10 cellular contexts compared by ENCODE assay signal in the genomic region with DNA sequence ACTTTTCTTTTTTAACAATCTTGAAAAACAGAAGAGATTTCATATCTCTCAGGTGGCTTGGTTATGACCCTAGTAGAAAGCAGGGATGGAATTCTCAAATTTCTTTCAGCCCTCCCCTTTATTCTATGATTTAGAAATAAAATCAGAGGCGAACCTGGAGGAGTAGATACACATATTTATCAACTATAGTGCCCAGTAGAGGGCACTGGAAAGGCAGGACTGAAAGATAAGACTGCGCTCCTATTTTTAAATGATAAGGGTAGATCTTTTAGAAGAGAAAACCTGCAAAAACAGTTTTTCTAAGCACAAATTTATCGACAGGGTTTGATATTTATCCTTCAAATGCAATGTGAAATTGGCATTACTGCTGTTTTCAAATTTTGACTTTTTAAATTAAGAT.
DNase-seq lines count a peak whose midpoint lies in the region; ATAC-seq and TF ChIP-seq lines count a peak whose summit lies in the region.
"Had no signal": no experiment of that assay in that cellular context is flagged by ENCODE, and none has a peak within 500 bp of the region (broad histone marks: within the 10 kb centered on the region; RNA-seq: fewer than 3 reads in every experiment).

No MANE protein-coding gene starts in this region.

- H3K9me3 ChIP-seq in body of pancreas, result no peaks in the 10 kb centered on the region
- H3K9me3 ChIP-seq: HAP-1 had no signal

- no peaks in the 10 kb centered on the region for H3K36me3 Mint-ChIP-seq in activated naive CD4-positive, alpha-beta T cell treated with anti-CD3 and anti-CD28 coated beads, Interleukin-2, amount 50 U/mL, for 72 hours

- no peaks in the 10 kb centered on the region for H3K4me1 ChIP-seq in body of pancreas
- H3K4me1 ChIP-seq: HAP-1 had no signal

- H3K27ac Mint-ChIP-seq in activated naive CD4-positive, alpha-beta T cell treated with anti-CD3 and anti-CD28 coated beads, Interleukin-2, amount 50 U/mL, for 72 hours, result no peak overlapping the region

- TF ChIP-seq POLR2A in body of pancreas (IDR thresholded peaks at IDR 0.05), result no peak

- peaks cover 6 to 11% of the 10 kb centered on the region in 2 donors for H3K9me3 Mint-ChIP-seq in activated naive CD4-positive, alpha-beta T cell treated with anti-CD3 and anti-CD28 coated beads, Interleukin-2, amount 50 U/mL, for 72 hours

- no peaks in the 10 kb centered on the region for H3K36me3 ChIP-seq in body of pancreas (replicated peaks in 1 of 2; ENCODE audit: insufficient read depth in 1 of 2, low read depth in 2 of 2)
- H3K36me3 ChIP-seq: HAP-1 had no signal

- H3K27me3 ChIP-seq in body of pancreas, result no peaks in the 10 kb centered on the region

- DNase-seq in KBM-7, result peak; percentile 4
- peak; percentile 21 for DNase-seq in RKO (ENCODE audit: low spot score)
- DNase-seq in left lobe of liver (ENCODE audit: low spot score), result no peak
- no peak for DNase-seq in activated naive CD4-positive, alpha-beta T cell treated with anti-CD3 and anti-CD28 coated beads, Interleukin-2, amount 50 U/mL, for 72 hours (ENCODE audit: low spot score in 2 of 2)
- no peak for DNase-seq in activated CD8-positive, alpha-beta memory T cell treated with anti-CD3 and anti-CD28 coated beads, Interleukin-2, amount 50 U/mL, for 4 hours
- DNase-seq in RWPE1 (ENCODE audit: low spot score), result no peak
- DNase-seq in body of pancreas, result no peak
- DNase-seq: NCI-H226 had no signal

- POLR2A ChIA-PET in RWPE1 (lab: Yijun Ruan, JAX; ENCODE audit: low non-redundant PET), result no interaction called here

- whole genome bisulfite sequencing in body of pancreas, 2 donors, result 16 to 18% methylated on average over 3 of the region's 3 CpGs

- H3K4me3 ChIP-seq in body of pancreas, result no peak overlapping the region
- H3K4me3 ChIP-seq: HAP-1 had no signal

- H3K27ac ChIP-seq in C4-2B (no peak overlapping the region), RWPE1 (no peak overlapping the region), body of pancreas (no peak overlapping the region)

- CTCF ChIA-PET in RWPE1 (lab: Yijun Ruan, JAX), result no interaction called here

- in situ Hi-C loops in KBM-7 (cut with MboI; ENCODE audit: low pct_unique_long_range_greater_than_20kb, low sequenced_read_pairs), result no loop called here

- TF ChIP-seq CTCF in C4-2B (conservative IDR thresholded peaks at IDR 0.05) (peak; percentile 68), RWPE1 (conservative IDR thresholded peaks at IDR 0.05; ENCODE audit: low read depth) (no peak), body of pancreas (IDR thresholded peaks at IDR 0.05) (peak in 1 of 7 experiments; percentile 4)

- ATAC-seq in left lobe of liver, result peak; percentile 34
- ATAC-seq in activated naive CD4-positive, alpha-beta T cell treated with anti-CD3 and anti-CD28 coated beads, Interleukin-2, amount 50 U/mL, for 72 hours, result no peak
- ATAC-seq in body of pancreas, result no peak

- intact Hi-C loops in body of pancreas (cut with DNase I), result no loop called here

Comparison
In these comparisons a context has a peak if more than half of its experiments do, and no peak if none do; other contexts are left out.
1. DNase-seq: peak in KBM-7 (single experiment) and RKO (single experiment); none in left lobe of liver (single experiment), activated naive CD4-positive, alpha-beta T cell treated with anti-CD3 and anti-CD28 coated beads, Interleukin-2, amount 50 U/mL, for 72 hours (0 of 2), activated CD8-positive, alpha-beta memory T cell treated with anti-CD3 and anti-CD28 coated beads, Interleukin-2, amount 50 U/mL, for 4 hours (single experiment), RWPE1 (single experiment) and body of pancreas (0 of 4).